In the genomic region with DNA sequence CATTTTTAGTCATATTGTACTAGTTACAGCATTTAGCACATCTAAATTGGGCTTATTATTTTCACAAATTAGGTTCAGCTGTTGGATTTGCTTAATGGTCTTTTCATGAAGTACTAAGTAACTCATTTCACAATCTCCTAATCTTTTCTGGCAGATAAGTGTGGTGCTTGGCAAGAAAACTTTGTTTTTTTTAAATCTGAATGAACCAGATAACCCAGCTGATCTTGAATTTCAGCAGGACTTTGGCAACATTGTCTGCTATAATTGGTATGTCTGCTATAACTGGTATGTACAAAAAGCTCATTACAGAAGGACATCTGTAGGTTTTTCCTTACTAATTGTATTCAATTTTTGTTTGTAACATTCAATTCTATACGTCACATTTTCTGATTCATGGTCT, we compare ENCODE assay signal across 20 cellular contexts. TPM values are rescaled to one million over a fixed set of nuclear protein-coding genes. Genes with fewer than 3 reads are reported as not detected.
DNase-seq lines count a peak whose midpoint lies in the region; ATAC-seq, FAIRE-seq and TF ChIP-seq lines count a peak whose summit lies in the region.
"Had no signal": no experiment of that assay in that cellular context is flagged by ENCODE, and none has a peak within 500 bp of the region (broad histone marks: within the 10 kb centered on the region; RNA-seq: fewer than 3 reads in every experiment).

No MANE protein-coding gene starts in this region.

- peak; percentile 35 for FAIRE-seq in GM18507 (lab: Jason Lieb, UNC)

- no peak for ATAC-seq in HG03378 (IDR thresholded peaks at IDR 0.05; ENCODE audit: unreplicated experiment)
- no peak for ATAC-seq in left colon
- ATAC-seq: Panc1 had no signal

- DNase-seq in GM18507 (ENCODE audit: extremely low spot score, insufficient read length, low read depth) (no peak), fibroblast of pulmonary artery (ENCODE audit: low read depth) (peak; percentile 2), retinal pigment epithelial cell (ENCODE audit: low read depth) (peak; percentile 46), cerebellum (ENCODE audit: low spot score) (no peak), left colon (no peak)
- DNase-seq: BE2C; CD4-positive, alpha-beta T cell; DMS79; GM23248; MG63; NCI-H1092; NCI-H1694; NCI-H2107; NCI-H2227 treated with DMSO at 0.1 percent for 48 hours; NCI-H524 had no signal

- no peak for TF ChIP-seq CTCF in VCaP (conservative IDR thresholded peaks at IDR 0.05)
- TF ChIP-seq CTCF in fibroblast of pulmonary artery (IDR thresholded peaks at IDR 0.05; ENCODE audit: low read length, missing control alignments), result no peak
- TF ChIP-seq CTCF in retinal pigment epithelial cell (conservative IDR thresholded peaks at IDR 0.05; ENCODE audit: low read depth, low read length), result no peak

- intact Hi-C loops in left colon (cut with DNase I, micrococcal nuclease), result no loop called here

- H3K4me3 ChIP-seq in fibroblast of pulmonary artery (replicated peaks; ENCODE audit: low read depth, low read length) (no peak overlapping the region), retinal pigment epithelial cell (ENCODE audit: low read length) (no peak overlapping the region)
- H3K4me3 ChIP-seq: GM23248, MG63, SK-N-MC had no signal

- H3K27ac ChIP-seq in VCaP, result peak overlapping the region; percentile 17; the same call in 1 of the 2 replicates
- H3K27ac ChIP-seq: GM23248, KMS-11, SK-N-MC had no signal

RNA-seq across cellular contexts. Expression of gene WDR19, which starts 22.7 kb away (rescaled TPM):
- total RNA-seq in cerebellum (70.8 TPM), left colon (10 to 100 TPM in 1 of 2 donors, 1 to 10 TPM in 1; 5.8 to 13.0 TPM)

Comparison
In these comparisons a context has a peak if more than half of its experiments do, and no peak if none do; other contexts are left out.
1. DNase-seq: peak in fibroblast of pulmonary artery (single experiment) and retinal pigment epithelial cell (single experiment); none in GM18507 (single experiment), cerebellum (single experiment) and left colon (0 of 2).